ENCODE assay signal across 20 cellular contexts in genomic region chr6:137693737-137694136, GRCh38.
A peak's percentile ranks its signal among the peaks of the same experiment; 100 is the strongest.
DNase-seq lines count a peak whose midpoint lies in the region; ATAC-seq, FAIRE-seq and TF ChIP-seq lines count a peak whose summit lies in the region.
"Had no signal": no experiment of that assay in that cellular context is flagged by ENCODE, and none has a peak within 500 bp of the region (broad histone marks: within the 10 kb centered on the region; RNA-seq: fewer than 3 reads in every experiment).

No MANE protein-coding gene starts in this region.

- ATAC-seq in activated CD8-positive, alpha-beta T cell treated with anti-CD3 and anti-CD28 coated beads for 36 hours = peak; percentile 24
- ATAC-seq in activated CD8-positive, alpha-beta T cell treated with anti-CD3 and anti-CD28 coated beads, Interleukin-2, amount 10 ng/mL, durations not matched to agents 7 days and 5 days = no peak
- ATAC-seq in GM12878 (no peak; the same call in 2 of the 3 replicates), right cardiac atrium (peak; percentile 47 to 60), GM18511 (IDR thresholded peaks at IDR 0.05; ENCODE audit: unreplicated experiment) (no peak), mucosa of descending colon (no peak)
- ATAC-seq: A549 had no signal

- no peaks in the 10 kb centered on the region for H3K36me3 ChIP-seq in GM12878 (ENCODE audit: control insufficient read depth in 2 of 2, insufficient read depth in 2 of 2, low read length in 1 of 2)
- no peaks in the 10 kb centered on the region for H3K36me3 ChIP-seq in mucosa of descending colon (ENCODE audit: low read depth)

- RAD21 ChIA-PET in GM12878 (lab: Charles Lee; ENCODE audit: unreplicated experiment) = interaction anchor here (1.2 to 2.0 kb wide), 4 partner anchors 11 to 34 kb away, joined by 3 to 7 read pairs (median 5); no protein-coding TSS in a partner anchor

- no peaks in the 10 kb centered on the region for H4K20me1 ChIP-seq in GM12878 (ENCODE audit: control insufficient read depth, insufficient read depth)

- TF ChIP-seq EP300 in GM12878 (IDR thresholded peaks at IDR 0.05; ENCODE audit: borderline replicate concordance in 1 of 2, control insufficient read depth in 1 of 2, low read depth in 2 of 2, low read length in 2 of 2) = no peak

- H3K79me2 ChIP-seq in GM12878 (ENCODE audit: control insufficient read depth, insufficient read depth, low read length) = no peaks in the 10 kb centered on the region

- peaks cover 4% of the 10 kb centered on the region for H3K4me1 ChIP-seq in GM12878 (ENCODE audit: control insufficient read depth, insufficient read depth, low read length)
- peaks cover 12% of the 10 kb centered on the region for H3K4me1 ChIP-seq in right cardiac atrium (ENCODE audit: control insufficient read depth, insufficient read depth, low read length)
- H3K4me1 ChIP-seq in mucosa of descending colon (ENCODE audit: low read depth) = peaks cover 17% of the 10 kb centered on the region

- H3K9me3 Mint-ChIP-seq in activated CD8-positive, alpha-beta T cell treated with anti-CD3 and anti-CD28 coated beads for 36 hours = peaks cover 1% of the 10 kb centered on the region
- no peaks in the 10 kb centered on the region for H3K9me3 Mint-ChIP-seq in activated CD8-positive, alpha-beta T cell treated with anti-CD3 and anti-CD28 coated beads, Interleukin-2, amount 10 ng/mL, durations not matched to agents 7 days and 5 days (ENCODE audit: insufficient read depth)

- TF ChIP-seq RAD21 in GM12878 (IDR thresholded peaks at IDR 0.05; ENCODE audit: insufficient read depth, low read depth, low read length) = no peak

- peaks cover 8% of the 10 kb centered on the region for H3K27me3 Mint-ChIP-seq in activated CD8-positive, alpha-beta T cell treated with anti-CD3 and anti-CD28 coated beads for 36 hours
- peaks cover 5% of the 10 kb centered on the region for H3K27me3 Mint-ChIP-seq in activated CD8-positive, alpha-beta T cell treated with anti-CD3 and anti-CD28 coated beads, Interleukin-2, amount 10 ng/mL, durations not matched to agents 7 days and 5 days (ENCODE audit: low read depth)

- in situ Hi-C loops in GM12878 (cut with MboI) = no loop called here

- H3K9me3 ChIP-seq in GM12878 (replicated peaks; ENCODE audit: control insufficient read depth, insufficient read depth, low read length) (no peaks in the 10 kb centered on the region), right cardiac atrium (ENCODE audit: control insufficient read depth, low read length) (no peaks in the 10 kb centered on the region), mucosa of descending colon (no peaks in the 10 kb centered on the region)
- H3K9me3 ChIP-seq: A549 had no signal

- H3K4me2 ChIP-seq in GM12878 (ENCODE audit: control insufficient read depth, insufficient read depth) = no peak overlapping the region
- H3K4me2 ChIP-seq: A549, PC-9 had no signal

- CTCF ChIA-PET in activated CD8-positive, alpha-beta T cell treated with anti-CD3 and anti-CD28 coated beads for 36 hours (lab: Charles Lee) = interaction anchor here (0.7 to 3.3 kb wide), 4 partner anchors 12 to 408 kb away, joined by 3 to 16 read pairs (median 5); no protein-coding TSS in a partner anchor
- CTCF ChIA-PET in activated CD8-positive, alpha-beta T cell treated with anti-CD3 and anti-CD28 coated beads, Interleukin-2, amount 10 ng/mL, durations not matched to agents 7 days and 5 days (lab: Charles Lee) = interaction anchor here (1.2 to 1.6 kb wide), 3 partner anchors 11 to 311 kb away, joined by 4 to 5 read pairs (median 4); no protein-coding TSS in a partner anchor
- CTCF ChIA-PET in GM12878 (lab: Yijun Ruan, JAX) = interaction anchor here (0.7 to 1.5 kb wide), 8 partner anchors 8 to 599 kb away, joined by 3 to 9 read pairs (median 3); no protein-coding TSS in a partner anchor

- peaks cover 1% of the 10 kb centered on the region for H3K36me3 Mint-ChIP-seq in activated CD8-positive, alpha-beta T cell treated with anti-CD3 and anti-CD28 coated beads for 36 hours (ENCODE audit: low read depth)
- no peaks in the 10 kb centered on the region for H3K36me3 Mint-ChIP-seq in activated CD8-positive, alpha-beta T cell treated with anti-CD3 and anti-CD28 coated beads, Interleukin-2, amount 10 ng/mL, durations not matched to agents 7 days and 5 days (ENCODE audit: low read depth)

- TF ChIP-seq CTCF in activated CD8-positive, alpha-beta T cell treated with anti-CD3 and anti-CD28 coated beads for 36 hours (IDR thresholded peaks at IDR 0.05) = no peak
- TF ChIP-seq CTCF in GM12878 (IDR thresholded peaks at IDR 0.05 in 2 of 3, conservative IDR thresholded peaks at IDR 0.05 in 1 of 3; ENCODE audit: control insufficient read depth in 2 of 3, extremely low read depth in 1 of 3, insufficient read depth in 1 of 3, low read depth in 3 of 3, low read length in 3 of 3) (no peak), mucosa of descending colon (IDR thresholded peaks at IDR 0.05) (no peak)

- no peak overlapping the region for H3K27ac Mint-ChIP-seq in activated CD8-positive, alpha-beta T cell treated with anti-CD3 and anti-CD28 coated beads for 36 hours
- H3K27ac Mint-ChIP-seq in activated CD8-positive, alpha-beta T cell treated with anti-CD3 and anti-CD28 coated beads, Interleukin-2, amount 10 ng/mL, durations not matched to agents 7 days and 5 days = no peak overlapping the region

- intact Hi-C loops in activated CD8-positive, alpha-beta T cell treated with anti-CD3 and anti-CD28 coated beads for 36 hours (cut with micrococcal nuclease) = no loop called here
- intact Hi-C loops in GM12878 (cut with micrococcal nuclease; ENCODE audit: unreplicated experiment) = no loop called here
- intact Hi-C loops in right cardiac atrium (cut with DNase I) = no loop called here
- intact Hi-C loops in mucosa of descending colon (cut with DNase I, micrococcal nuclease) = no loop called here

- H3K4me3 ChIP-seq in GM12878 (no peak overlapping the region), right cardiac atrium (ENCODE audit: low read length) (no peak overlapping the region), mucosa of descending colon (no peak overlapping the region)
- H3K4me3 ChIP-seq: A549, PC-9 had no signal

- H3K4me1 Mint-ChIP-seq in activated CD8-positive, alpha-beta T cell treated with anti-CD3 and anti-CD28 coated beads for 36 hours (ENCODE audit: low read depth) = peaks cover 20% of the 10 kb centered on the region
- H3K4me1 Mint-ChIP-seq in activated CD8-positive, alpha-beta T cell treated with anti-CD3 and anti-CD28 coated beads, Interleukin-2, amount 10 ng/mL, durations not matched to agents 7 days and 5 days (ENCODE audit: low read depth) = peaks cover 21% of the 10 kb centered on the region

- H3K27me3 ChIP-seq in GM12878 (replicated peaks in 1 of 2; ENCODE audit: control insufficient read depth in 2 of 2, insufficient read depth in 2 of 2, low read length in 1 of 2) (no peaks in the 10 kb centered on the region), right cardiac atrium (ENCODE audit: control insufficient read depth, insufficient read depth) (no peaks in the 10 kb centered on the region)

- H3K4me3 Mint-ChIP-seq in activated CD8-positive, alpha-beta T cell treated with anti-CD3 and anti-CD28 coated beads for 36 hours = no peak overlapping the region
- no peak overlapping the region for H3K4me3 Mint-ChIP-seq in activated CD8-positive, alpha-beta T cell treated with anti-CD3 and anti-CD28 coated beads, Interleukin-2, amount 10 ng/mL, durations not matched to agents 7 days and 5 days

- no peak for TF ChIP-seq POLR2A in GM12878 (IDR thresholded peaks at IDR 0.05; ENCODE audit: low read depth, low read length)

- BruUV-seq in GM12878 (replicated peaks; lab: Mats Ljungman, UMichigan) = no TSS peak

- DNase-seq in activated CD8-positive, alpha-beta T cell treated with anti-CD3 and anti-CD28 coated beads for 36 hours = no peak
- no peak for DNase-seq in activated CD8-positive, alpha-beta T cell treated with anti-CD3 and anti-CD28 coated beads, Interleukin-2, amount 10 ng/mL, durations not matched to agents 7 days and 5 days
- DNase-seq in OCI-M1 (lab: John Stamatoyannopoulos, UW) (peak; percentile 87), GM12878 (ENCODE audit: low read depth, low spot score) (no peak), right cardiac atrium (no peak), mucosa of descending colon (no peak)
- DNase-seq in stimulated activated CD4-positive, alpha-beta T cell treated with anti-CD3 and anti-CD28 coated beads, Interleukin-4, amount 100 ng/mL, for 1 hour = no peak
- DNase-seq: C1 segment of cervical spinal cord, DMS 273 treated with DMSO at 0.1 percent for 48 hours, EL, KBM-7, NCI-H1436 treated with DMSO at 0.1 percent for 48 hours, NCI-H2029 treated with DMSO at 0.1 percent for 48 hours, NCI-H2171 treated with DMSO at 0.1 percent for 48 hours, NCI-H510A, NCI-H82, PC-9, SHP77 had no signal

- no peak overlapping the region for H3K27ac ChIP-seq in GM12878 (ENCODE audit: control insufficient read depth, insufficient read depth)
- H3K27ac ChIP-seq in right cardiac atrium (ENCODE audit: low read length) = no peak overlapping the region
- H3K27ac ChIP-seq: PC-9 had no signal

- no peak overlapping the region for H2AFZ ChIP-seq in GM12878 (ENCODE audit: control insufficient read depth, low read depth, low read length)
- H2AFZ ChIP-seq: PC-9 had no signal

- SMC1A ChIA-PET in GM12878 (lab: Charles Lee; ENCODE audit: uncharacterized antibody, unreplicated experiment) = interaction anchor here (1.1 to 10.7 kb wide), 4 partner anchors 8 to 30 kb away, joined by 3 to 236 read pairs (median 8); no protein-coding TSS in a partner anchor

- POLR2A ChIA-PET in activated CD8-positive, alpha-beta T cell treated with anti-CD3 and anti-CD28 coated beads for 36 hours (lab: Charles Lee) = interaction anchor here (1.4 kb wide), 1 partner anchor 13 kb away, joined by 4 read pairs; no protein-coding TSS in a partner anchor
- POLR2A ChIA-PET in activated CD8-positive, alpha-beta T cell treated with anti-CD3 and anti-CD28 coated beads, Interleukin-2, amount 10 ng/mL, durations not matched to agents 7 days and 5 days (lab: Charles Lee) = interaction anchor here (0.5 kb wide), 1 partner anchor 19 kb away, joined by 3 read pairs; no protein-coding TSS in a partner anchor
- POLR2A ChIA-PET in GM12878 (lab: Charles Lee) = interaction anchor here (1.3 to 1.6 kb wide), 2 partner anchors 12 to 24 kb away, joined by 4 to 5 read pairs; no protein-coding TSS in a partner anchor

- FAIRE-seq in GM12878 (lab: Jason Lieb, UNC) = no peak
- FAIRE-seq: A549 had no signal

- H3K9ac ChIP-seq in GM12878 (ENCODE audit: control insufficient read depth, insufficient read depth, low read length) = no peak overlapping the region

- WGBS in GM12878 (ENCODE audit: insufficient coverage, insufficient replicate concordance, low lambda C conversion rate, missing lambda C conversion rate) = 65% methylated on average over 1 of the region's 1 CpG
- 47% methylated on average over 1 of the region's 1 CpG for WGBS in right cardiac atrium

TF ChIP-seq in GM12878, 131 proteins besides CTCF, POLR2A, EP300 and RAD21 (continues in another document):
- no peak for TF ChIP-seq SUZ12 (IDR thresholded peaks at IDR 0.05; ENCODE audit: unreplicated experiment)
- no peak for TF ChIP-seq HDAC2 (IDR thresholded peaks at IDR 0.05)

Comparison
In these comparisons a context has a peak if more than half of its experiments do, and no peak if none do; other contexts are left out.
1. ATAC-seq: peak in activated CD8-positive, alpha-beta T cell treated with anti-CD3 and anti-CD28 coated beads for 36 hours (single experiment) and right cardiac atrium (2 of 2); none in activated CD8-positive, alpha-beta T cell treated with anti-CD3 and anti-CD28 coated beads, Interleukin-2, amount 10 ng/mL, durations not matched to agents 7 days and 5 days (single experiment), GM12878 (single experiment), GM18511 (single experiment) and mucosa of descending colon (single experiment).